7 cellular contexts compared by ENCODE assay signal in genomic region chr19:17234911-17235617, GRCh38. TPM values are rescaled to one million over a fixed set of nuclear protein-coding genes. Genes with fewer than 3 reads are reported as not detected.
DNase-seq lines count a peak whose midpoint lies in the region; ATAC-seq, FAIRE-seq and TF ChIP-seq lines count a peak whose summit lies in the region.

No MANE protein-coding gene starts in this region.

- peak; percentile 81 for FAIRE-seq in GM18507 (lab: Jason Lieb, UNC)

- no peaks in the 10 kb centered on the region for H3K9me2 ChIP-seq in PC-3 (replicated peaks; ENCODE audit: low read length)

- 0 out of 2 replicates have a peak overlapping the region, but pooled peaks have one; percentile 34 for H2AFZ ChIP-seq in PC-3 (ENCODE audit: low read length)

- H3K9ac ChIP-seq in PC-3 (ENCODE audit: low read length) = peak overlapping the region; percentile 37

- no peaks in the 10 kb centered on the region for H3F3A ChIP-seq in PC-3 (ENCODE audit: low read length, unreplicated experiment)

- ATAC-seq in HG03108 (IDR thresholded peaks at IDR 0.05; ENCODE audit: unreplicated experiment) (peak; percentile 38), PC-3 (peak; percentile 71), GM21360 (IDR thresholded peaks at IDR 0.05; ENCODE audit: unreplicated experiment) (no peak)

- no peak for DNase-seq in GM18507 (ENCODE audit: extremely low spot score, insufficient read length, low read depth)
- peak; percentile 46 for DNase-seq in PC-3
- peak; percentile 51 for DNase-seq in activated T-helper 9 cell treated with anti-CD3 and anti-CD28 coated beads, Interleukin-2, amount 50 U/mL, for 16 hours (ENCODE audit: low read depth)
- DNase-seq in germinal center (ENCODE audit: low spot score) = peak; percentile 62
- DNase-seq in prostate gland (ENCODE audit: low spot score) = no peak

- POLR2A ChIA-PET in PC-3 (lab: Charles Lee; ENCODE audit: unreplicated experiment) = no interaction called here

- TF ChIP-seq CTCF in PC-3 (conservative IDR thresholded peaks at IDR 0.05; ENCODE audit: low read depth, low read length) = no peak
- TF ChIP-seq CTCF in prostate gland (IDR thresholded peaks at IDR 0.05) = no peak

- BruUV-seq in PC-3 (replicated peaks; lab: Mats Ljungman, UMichigan) = no TSS peak

- H3K4me1 ChIP-seq in PC-3 (ENCODE audit: insufficient read depth, low read length) = no peaks in the 10 kb centered on the region; the same call in 1 of the 2 replicates
- H3K4me1 ChIP-seq in prostate gland (replicated peaks) = peaks cover 21% of the 10 kb centered on the region

- H3K79me2 ChIP-seq in PC-3 (ENCODE audit: low read length) = peaks cover 31% of the 10 kb centered on the region

- H3K4me3 ChIP-seq in PC-3 (ENCODE audit: low read length) (peak overlapping the region; percentile 61), prostate gland (peak overlapping the region; percentile 36 to 49)

- CTCF ChIA-PET in PC-3 (lab: Charles Lee) = interaction anchor here (0.6 kb wide), 1 partner anchor 9 kb away, joined by 5 read pairs; no protein-coding TSS in a partner anchor

- H3K36me3 ChIP-seq in PC-3 (ENCODE audit: low read depth, low read length) = peaks cover 24% of the 10 kb centered on the region; the same call in 1 of the 2 replicates
- H3K36me3 ChIP-seq in prostate gland = no peaks in the 10 kb centered on the region

- no peaks in the 10 kb centered on the region for H4K20me1 ChIP-seq in PC-3 (ENCODE audit: low read length)

- H3K9me3 ChIP-seq in PC-3 (ENCODE audit: low read length) (no peaks in the 10 kb centered on the region), prostate gland (no peaks in the 10 kb centered on the region)

- intact Hi-C loops in PC-3 (cut with micrococcal nuclease) = no loop called here
- intact Hi-C loops in prostate gland (cut with DNase I) = no loop called here

- peak overlapping the region; percentile 66 for H3K4me2 ChIP-seq in PC-3 (ENCODE audit: low read length)

- no peak overlapping the region for H3K27ac ChIP-seq in PC-3 (ENCODE audit: low read length)
- H3K27ac ChIP-seq in prostate gland = peak overlapping the region; percentile 81 to 82

- no peaks in the 10 kb centered on the region for H3K27me3 ChIP-seq in PC-3 (ENCODE audit: low read length)
- no peaks in the 10 kb centered on the region for H3K27me3 ChIP-seq in prostate gland (replicated peaks; ENCODE audit: insufficient read depth)

- no peak for TF ChIP-seq POLR2A in prostate gland (IDR thresholded peaks at IDR 0.05)

- WGBS in prostate gland = 44% methylated on average over 16 of the region's 36 CpGs

RNA-seq across cellular contexts. Expression of gene OCEL1, which starts 9.0 kb away (rescaled TPM):
- total RNA-seq in PC-3 (2014; rRNA removed) (5.6 and 9.4 TPM in 2 replicates), prostate gland (10 to 100 TPM; 21.6 to 26.2 TPM)

RNA-seq across cellular contexts. Expression of gene NR2F6, which starts 10.7 kb away (rescaled TPM):
- total RNA-seq in PC-3 (2014; rRNA removed) (134 and 159 TPM in 2 replicates), prostate gland (100 to 1,000 TPM in 1 of 2 donors, 10 to 100 TPM in 1; 91.7 to 108 TPM)

RNA-seq across cellular contexts. Expression of gene USE1, which starts 19.9 kb away (rescaled TPM):
- 32.5 and 41.5 TPM in 2 replicates for total RNA-seq in PC-3 (2014; rRNA removed)
- 10 to 100 TPM; 24.5 to 30.3 TPM for total RNA-seq in prostate gland

RNA-seq across cellular contexts. Expression of gene USHBP1, which starts 29.5 kb away (rescaled TPM):
- total RNA-seq in PC-3 (2014; rRNA removed) (not detected in 2 replicates), prostate gland (1 to 10 TPM; 3.5 to 8.4 TPM)

RNA-seq across cellular contexts. Expression of gene BABAM1, which starts 32.2 kb away (rescaled TPM):
- 196 and 214 TPM in 2 replicates for total RNA-seq in PC-3 (2014; rRNA removed)
- total RNA-seq in prostate gland = 10 to 100 TPM; 80.0 to 81.6 TPM

Comparison
In these comparisons a context has a peak if more than half of its experiments do, and no peak if none do; other contexts are left out.
1. DNase-seq: peak in PC-3 (single experiment), activated T-helper 9 cell treated with anti-CD3 and anti-CD28 coated beads, Interleukin-2, amount 50 U/mL, for 16 hours (single experiment) and germinal center (single experiment); none in GM18507 (single experiment) and prostate gland (single experiment).